16 cellular contexts compared by ENCODE assay signal in genomic region chr9:34337404-34337803, GRCh38. TPM values are rescaled to one million over a fixed set of nuclear protein-coding genes. Genes with fewer than 3 reads are reported as not detected.
DNase-seq lines count a peak whose midpoint lies in the region; TF ChIP-seq lines count a peak whose summit lies in the region.
"Had no signal": no experiment of that assay in that cellular context is flagged by ENCODE, and none has a peak within 500 bp of the region (broad histone marks: within the 10 kb centered on the region; RNA-seq: fewer than 3 reads in every experiment).

No MANE protein-coding gene starts in this region.

- peaks cover 11% of the 10 kb centered on the region for H3K36me3 Mint-ChIP-seq in HFFc6 (ENCODE audit: low read depth)

- H3K27me3 ChIP-seq in MG63 (no peaks in the 10 kb centered on the region), prostate gland (replicated peaks; ENCODE audit: insufficient read depth) (no peaks in the 10 kb centered on the region)
- H3K27me3 ChIP-seq: right lobe of liver had no signal

- H3K9me3 Mint-ChIP-seq in HFFc6 = no peaks in the 10 kb centered on the region
- H3K9me3 Mint-ChIP-seq: stimulated activated naive CD8-positive, alpha-beta T cell treated with anti-CD3 and anti-CD28 coated beads, Interleukin-15, amount 100 ng/mL, for 72 hours had no signal

- no peak overlapping the region for H3K4me3 ChIP-seq in AG09309 (ENCODE audit: control insufficient read depth, low read depth, low read length)
- H3K4me3 ChIP-seq in astrocyte of the spinal cord (ENCODE audit: low read depth, low read length) = no peak overlapping the region
- no peak overlapping the region for H3K4me3 ChIP-seq in MG63
- no peak overlapping the region for H3K4me3 ChIP-seq in prostate gland
- H3K4me3 ChIP-seq: K562, PC-9, right lobe of liver had no signal

- H3K4me1 ChIP-seq in prostate gland (replicated peaks) = no peaks in the 10 kb centered on the region

- no peak for TF ChIP-seq POLR2A in prostate gland (IDR thresholded peaks at IDR 0.05)

- H3K27ac ChIP-seq in prostate gland = no peak overlapping the region
- H3K27ac ChIP-seq: C4-2B, PC-9 had no signal

- peaks cover 6% of the 10 kb centered on the region for H3K4me1 Mint-ChIP-seq in HFFc6 (ENCODE audit: low read depth)

- TF ChIP-seq CTCF in AG09309 (IDR thresholded peaks at IDR 0.05; ENCODE audit: control insufficient read depth, insufficient read depth, low read depth, low read length, missing control alignments) (peak; percentile 17), HFFc6 (IDR thresholded peaks at IDR 0.05) (peak; percentile 46), astrocyte of the spinal cord (IDR thresholded peaks at IDR 0.05; ENCODE audit: low read depth, low read length) (peak; percentile 36), prostate gland (IDR thresholded peaks at IDR 0.05) (no peak)

- WGBS in prostate gland = 98% methylated on average over 2 of the region's 2 CpGs

- H3K9me3 ChIP-seq in MG63 = no peaks in the 10 kb centered on the region
- no peaks in the 10 kb centered on the region for H3K9me3 ChIP-seq in prostate gland
- H3K9me3 ChIP-seq: right lobe of liver had no signal

- no peaks in the 10 kb centered on the region for H3K36me3 ChIP-seq in MG63
- H3K36me3 ChIP-seq in prostate gland = no peaks in the 10 kb centered on the region

- no peaks in the 10 kb centered on the region for H3K27me3 Mint-ChIP-seq in HFFc6 (ENCODE audit: insufficient read depth)
- H3K27me3 Mint-ChIP-seq: stimulated activated naive CD8-positive, alpha-beta T cell treated with anti-CD3 and anti-CD28 coated beads, Interleukin-15, amount 100 ng/mL, for 72 hours had no signal

- DNase-seq in AG09309 (ENCODE audit: low read depth) (no peak), HFFc6 (no peak), astrocyte of the spinal cord (ENCODE audit: low read depth, low spot score) (peak; percentile 12), iris pigment epithelial cell (ENCODE audit: low read depth) (peak; percentile 23), MG63 (no peak), prostate gland (ENCODE audit: low spot score) (no peak), COLO668 (lab: John Stamatoyannopoulos, UW; ENCODE audit: unreplicated experiment) (no peak)
- no peak for DNase-seq in effector CD4-positive, alpha-beta T cell
- DNase-seq: activated CD4-positive, alpha-beta T cell treated with anti-CD3 and anti-CD28 coated beads, Interleukin-2, amount 50 U/mL, for 1 hour; activated effector memory CD4-positive, alpha-beta T cell treated with Interleukin-2 at 50 U/mL for 16 hours; central memory CD4-positive, alpha-beta T cell; PC-9; right lobe of liver; stimulated activated naive CD8-positive, alpha-beta T cell treated with anti-CD3 and anti-CD28 coated beads, Interleukin-15, amount 100 ng/mL, for 72 hours had no signal

- H3K27ac Mint-ChIP-seq in HFFc6 = no peak overlapping the region
- H3K27ac Mint-ChIP-seq: stimulated activated naive CD8-positive, alpha-beta T cell treated with anti-CD3 and anti-CD28 coated beads, Interleukin-15, amount 100 ng/mL, for 72 hours had no signal

- in situ Hi-C loops in astrocyte of the spinal cord (cut with HindIII; ENCODE audit: low sequenced_read_pairs) = no loop called here

- intact Hi-C loops in prostate gland (cut with DNase I) = loop anchor here (10.0 kb wide), 1 partner anchor 157 kb away; no protein-coding TSS in a partner anchor

- no peak overlapping the region for H3K4me3 Mint-ChIP-seq in HFFc6
- H3K4me3 Mint-ChIP-seq: stimulated activated naive CD8-positive, alpha-beta T cell treated with anti-CD3 and anti-CD28 coated beads, Interleukin-15, amount 100 ng/mL, for 72 hours had no signal

RNA-seq across cellular contexts. Expression of gene NUDT2, which starts 8.0 kb away (rescaled TPM):
- 10 to 100 TPM; 29.0 to 35.2 (median 31.9) TPM for total RNA-seq in HFFc6 (2021; fragmentation: NEBNext Ultra II Directional; extraction: Animal tissue kit (Norgen Biotek cat#: 25700))
- total RNA-seq in MG63 (2014; rRNA removed; shearing (Covaris generic); ENCODE audit: low replicate concordance) = 6.6 and 19.3 TPM in 2 replicates
- 10 to 100 TPM; 18.0 to 45.8 TPM for total RNA-seq in prostate gland

RNA-seq across cellular contexts. Expression of gene KIF24, which starts 8.3 kb away (rescaled TPM):
- total RNA-seq in HFFc6 (2021; fragmentation: NEBNext Ultra II Directional; extraction: Animal tissue kit (Norgen Biotek cat#: 25700)) = 1 to 10 TPM; 1.4 to 3.2 (median 2.8) TPM
- 1.7 and 1.8 TPM in 2 replicates for total RNA-seq in MG63 (2014; rRNA removed; shearing (Covaris generic); ENCODE audit: low replicate concordance)
- 1 to 10 TPM; 1.7 to 7.3 TPM for total RNA-seq in prostate gland

RNA-seq across cellular contexts. Expression of gene MYORG, which starts 39.3 kb away (rescaled TPM):
- 1 to 10 TPM in 5 of 6 experiments, under 1 TPM in 1; 0.96 to 2.2 (median 1.4) TPM for total RNA-seq in HFFc6 (2021; fragmentation: NEBNext Ultra II Directional; extraction: Animal tissue kit (Norgen Biotek cat#: 25700))
- total RNA-seq in MG63 (2014; rRNA removed; shearing (Covaris generic); ENCODE audit: low replicate concordance) = 0.23 TPM in 1 of 2 replicates, not detected in the other
- total RNA-seq in prostate gland = 1 to 10 TPM; 3.4 to 9.0 TPM

Comparison
In these comparisons a context has a peak if more than half of its experiments do, and no peak if none do; other contexts are left out.
1. DNase-seq: peak in astrocyte of the spinal cord (single experiment) and iris pigment epithelial cell (single experiment); none in AG09309 (single experiment), HFFc6 (single experiment), MG63 (single experiment), prostate gland (single experiment), COLO668 (single experiment) and effector CD4-positive, alpha-beta T cell (single experiment).
2. CTCF ChIP-seq: peak in AG09309 (single experiment), HFFc6 (single experiment) and astrocyte of the spinal cord (single experiment); none in prostate gland (0 of 4).